In genomic region chr19:4985551-4985991, GRCh38 we compare ENCODE assay signal across 25 cellular contexts. TPM values are rescaled to one million over a fixed set of nuclear protein-coding genes. Genes with fewer than 3 reads are reported as not detected.
A peak's percentile ranks its signal among the peaks of the same experiment; 100 is the strongest.
DNase-seq lines count a peak whose midpoint lies in the region; ATAC-seq and TF ChIP-seq lines count a peak whose summit lies in the region.
"Had no signal": no experiment of that assay in that cellular context is flagged by ENCODE, and none has a peak within 500 bp of the region (broad histone marks: within the 10 kb centered on the region; RNA-seq: fewer than 3 reads in every experiment).

No MANE protein-coding gene starts in this region.

- TF ChIP-seq CTCF in cardiac muscle cell (IDR thresholded peaks at IDR 0.05; ENCODE audit: low read depth, low read length) (no peak), right atrium auricular region (IDR thresholded peaks at IDR 0.05) (no peak), WTC11 (IDR thresholded peaks at IDR 0.05) (no peak), smooth muscle cell (IDR thresholded peaks at IDR 0.05; ENCODE audit: borderline replicate concordance, insufficient read depth, poor library complexity, severe bottlenecking) (no peak)

- no peak overlapping the region for H3K4me3 Mint-ChIP-seq in WTC11
- H3K4me3 Mint-ChIP-seq: activated CD8-positive, alpha-beta T cell treated with anti-CD3 and anti-CD28 coated beads, Interleukin-2, amount 10 ng/mL, durations not matched to agents 7 days and 5 days; IgD-negative memory B cell had no signal

- peak overlapping the region; percentile 48 for H3K4me2 ChIP-seq in smooth muscle cell
- H3K4me2 ChIP-seq: A549 had no signal

- peak overlapping the region; percentile 90 for H3K27ac ChIP-seq in cardiac muscle cell
- H3K27ac ChIP-seq in right atrium auricular region = peak overlapping the region in 1 of 2 donors; percentile 20
- peak overlapping the region; percentile 64 for H3K27ac ChIP-seq in mesodermal cell (ENCODE audit: low read depth, low read length, severe bottlenecking)
- no peak overlapping the region for H3K27ac ChIP-seq in smooth muscle cell (ENCODE audit: low read depth)
- H3K27ac ChIP-seq: A549, neutrophil, stomach, upper lobe of right lung had no signal

- no peaks in the 10 kb centered on the region for H3K27me3 Mint-ChIP-seq in WTC11 (ENCODE audit: low read depth)
- H3K27me3 Mint-ChIP-seq: IgD-negative memory B cell had no signal

- peaks cover 85% of the 10 kb centered on the region for H3K79me2 ChIP-seq in smooth muscle cell (ENCODE audit: low read depth)

- no peak for DNase-seq in cardiac muscle cell (ENCODE audit: low read depth in 1 of 2, low spot score in 1 of 2)
- DNase-seq in right atrium auricular region (ENCODE audit: low spot score) = no peak
- DNase-seq in WTC11 (ENCODE audit: low spot score) = no peak
- no peak for DNase-seq in smooth muscle cell (lab: John Stamatoyannopoulos, UW; ENCODE audit: unreplicated experiment)
- no peak for DNase-seq in KG1 (lab: John Stamatoyannopoulos, UW)
- no peak for DNase-seq in LoVo (ENCODE audit: low spot score)
- no peak for DNase-seq in activated naive CD4-positive, alpha-beta T cell (lab: John Stamatoyannopoulos, UW)
- DNase-seq: activated CD4-positive, CD25-positive, alpha-beta regulatory T cell treated with anti-CD3 and anti-CD28 coated beads, Interleukin-2, amount 50 U/mL, for 72 hours; activated CD8-positive, alpha-beta T cell treated with anti-CD3 and anti-CD28 coated beads, Interleukin-2, amount 10 ng/mL, durations not matched to agents 7 days and 5 days; activated naive CD4-positive, alpha-beta T cell treated with Interleukin-2 at 50 U/mL for 16 hours; amygdala; BE2C; Caco-2; central memory CD4-positive, alpha-beta T cell; left ventricle myocardium inferior; MG63; mucosa of descending colon; NCI-H1417 treated with DMSO at 0.1 percent for 48 hours; NCI-H526; stomach; upper lobe of right lung had no signal

- no peaks in the 10 kb centered on the region for H3K9me3 Mint-ChIP-seq in WTC11
- H3K9me3 Mint-ChIP-seq: IgD-negative memory B cell had no signal

- H3F3A ChIP-seq in smooth muscle cell (ENCODE audit: low read depth) = peaks cover 24% of the 10 kb centered on the region

- H3K4me3 ChIP-seq in cardiac muscle cell (no peak overlapping the region), right atrium auricular region (no peak overlapping the region), mesodermal cell (ENCODE audit: extremely low read depth, insufficient read depth, low read length, poor library complexity, severe bottlenecking) (no peak overlapping the region), smooth muscle cell (no peak overlapping the region)
- H3K4me3 ChIP-seq: A549, left ventricle myocardium inferior, MG63, mucosa of descending colon, stomach, upper lobe of right lung had no signal

- no peaks in the 10 kb centered on the region for H3K36me3 Mint-ChIP-seq in WTC11

- H2AFZ ChIP-seq in smooth muscle cell (ENCODE audit: low read depth) = no peak overlapping the region

- H3K9me3 ChIP-seq in cardiac muscle cell (ENCODE audit: low read depth) = no peaks in the 10 kb centered on the region
- H3K9me3 ChIP-seq in right atrium auricular region = no peaks in the 10 kb centered on the region
- H3K9me3 ChIP-seq in mesodermal cell (ENCODE audit: control insufficient read depth, low read length) = no peaks in the 10 kb centered on the region
- no peaks in the 10 kb centered on the region for H3K9me3 ChIP-seq in smooth muscle cell (replicated peaks; ENCODE audit: low read depth)
- H3K9me3 ChIP-seq: A549, BE2C, Caco-2, left ventricle myocardium inferior, MG63, mucosa of descending colon, neutrophil, stomach, upper lobe of right lung had no signal

- H3K4me1 ChIP-seq in cardiac muscle cell (ENCODE audit: low read depth) (peaks cover 55% of the 10 kb centered on the region), right atrium auricular region (peaks cover 6 to 66% of the 10 kb centered on the region in 2 donors), mesodermal cell (ENCODE audit: control insufficient read depth, insufficient read depth, low read length, poor library complexity, severe bottlenecking) (peaks cover 38% of the 10 kb centered on the region), smooth muscle cell (ENCODE audit: low read depth) (peaks cover 31% of the 10 kb centered on the region)

- H3K36me3 ChIP-seq in cardiac muscle cell (no peaks in the 10 kb centered on the region), right atrium auricular region (no peaks in the 10 kb centered on the region), mesodermal cell (ENCODE audit: control insufficient read depth, insufficient read depth, low read length) (peaks cover 6% of the 10 kb centered on the region), smooth muscle cell (ENCODE audit: low read depth) (no peaks in the 10 kb centered on the region)
- H3K36me3 ChIP-seq: BE2C, MG63, upper lobe of right lung had no signal

- peak overlapping the region; percentile 86 for H3K27ac Mint-ChIP-seq in WTC11
- H3K27ac Mint-ChIP-seq: activated CD8-positive, alpha-beta T cell treated with anti-CD3 and anti-CD28 coated beads, Interleukin-2, amount 10 ng/mL, durations not matched to agents 7 days and 5 days had no signal

- H3K4me1 Mint-ChIP-seq in WTC11 = peaks cover 42% of the 10 kb centered on the region

- H4K20me1 ChIP-seq in smooth muscle cell (ENCODE audit: low read depth) = peaks cover 100% of the 10 kb centered on the region

- no peak for ATAC-seq in WTC11
- ATAC-seq: A549; activated CD8-positive, alpha-beta T cell treated with anti-CD3 and anti-CD28 coated beads, Interleukin-2, amount 10 ng/mL, durations not matched to agents 7 days and 5 days; mucosa of descending colon; upper lobe of right lung had no signal

- WGBS in mesodermal cell (ENCODE audit: insufficient coverage in 2 of 2), 2 experiments = 92 to 93% methylated on average over 21 of the region's 22 CpGs
- WGBS in smooth muscle cell (ENCODE audit: low lambda C conversion rate) = 59% methylated on average over 22 of the region's 22 CpGs

- POLR2A ChIA-PET in WTC11 (lab: Charles Lee) = interaction anchor here (0.5 kb wide), 1 partner anchor 771 kb away, joined by 3 read pairs; no protein-coding TSS in a partner anchor

- CTCF ChIA-PET in WTC11 (lab: Charles Lee) = interaction anchor here (0.7 to 4.0 kb wide), 9 partner anchors 10 to 134 kb away, joined by 3 to 26 read pairs (median 3); no protein-coding TSS in a partner anchor

- no peaks in the 10 kb centered on the region for H3K27me3 ChIP-seq in cardiac muscle cell
- H3K27me3 ChIP-seq in right atrium auricular region = no peaks in the 10 kb centered on the region
- H3K27me3 ChIP-seq in smooth muscle cell (ENCODE audit: low read depth) = no peaks in the 10 kb centered on the region
- H3K27me3 ChIP-seq: BE2C, MG63, neutrophil, stomach, upper lobe of right lung had no signal

- no peak overlapping the region for H3K9ac ChIP-seq in smooth muscle cell (ENCODE audit: low read depth)

TF ChIP-seq in WTC11, 78 proteins besides CTCF, POLR2A, EP300 and RAD21 (continues in another document):
- no peak for TF ChIP-seq TP53 (CRISPR knock-in tag; IDR thresholded peaks at IDR 0.05)
- TF ChIP-seq USF2 (CRISPR knock-in tag; IDR thresholded peaks at IDR 0.05) = no peak
- TF ChIP-seq ARID4B (CRISPR knock-in tag; IDR thresholded peaks at IDR 0.05; ENCODE audit: borderline replicate concordance) = no peak
- TF ChIP-seq GTF2I (CRISPR knock-in tag; conservative IDR thresholded peaks at IDR 0.05) = no peak
- TF ChIP-seq SOX15 (CRISPR knock-in tag; IDR thresholded peaks at IDR 0.05) = no peak
- TF ChIP-seq SMAD3 (CRISPR knock-in tag; IDR thresholded peaks at IDR 0.05; ENCODE audit: borderline replicate concordance) = no peak
- no peak for TF ChIP-seq TEAD1 (CRISPR knock-in tag; IDR thresholded peaks at IDR 0.05)
- no peak for TF ChIP-seq JAZF1 (CRISPR knock-in tag; IDR thresholded peaks at IDR 0.05)
- TF ChIP-seq ZNF423 (CRISPR knock-in tag; IDR thresholded peaks at IDR 0.05) = no peak

RNA-seq across cellular contexts. Expression of gene KDM4B, which starts 16.7 kb away (rescaled TPM):
- total RNA-seq in cardiac muscle cell (58.5 and 90.6 TPM in 2 replicates), right atrium auricular region (10 to 100 TPM; 17.6 to 26.0 TPM), WTC11 (2021) (43.2 to 56.0 TPM (median 53.1 TPM) in 3 replicates), smooth muscle cell (24.6 and 27.9 TPM in 2 replicates)
- polyA plus RNA-seq in cardiac muscle cell (74.6 and 79.5 TPM in 2 replicates), smooth muscle cell (32.3 and 45.1 TPM in 2 replicates)
- 32.4 TPM for polyA plus RNA-seq in mesodermal cell (2013, experiment 1 of 2)
- 31.6 TPM for polyA plus RNA-seq in mesodermal cell (2013, experiment 2 of 2)
